29 cellular contexts compared by ENCODE assay signal in the genomic region with DNA sequence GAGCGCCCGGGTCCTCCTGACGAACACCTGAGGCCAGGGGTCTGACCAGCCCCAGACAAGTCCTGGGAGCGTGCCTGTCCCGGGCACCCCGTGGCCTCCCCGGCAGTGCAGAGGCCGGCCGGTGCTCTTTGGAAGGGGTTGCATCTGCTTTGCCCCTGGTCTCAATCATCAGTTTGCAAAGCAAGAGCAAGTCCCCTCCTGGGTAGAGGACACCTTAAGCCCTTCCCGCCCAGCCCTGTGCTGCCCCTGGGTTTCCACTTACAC. TPM values are rescaled to one million over a fixed set of nuclear protein-coding genes. Genes with fewer than 3 reads are reported as not detected.
"Had no signal": no experiment of that assay in that cellular context is flagged by ENCODE, and none has a peak within 500 bp of the region (broad histone marks: within the 10 kb centered on the region; RNA-seq: fewer than 3 reads in every experiment).

No MANE protein-coding gene starts in this region.

- H3K9me3 ChIP-seq: esophagus squamous epithelium, gastrocnemius medialis, heart right ventricle, left lung had no signal

- DNase-seq: effector CD8-positive, alpha-beta T cell; effector memory CD8-positive, alpha-beta T cell; endodermal cell; esophagus squamous epithelium; foreskin fibroblast; foreskin melanocyte; gastrocnemius medialis; glutamatergic neuron; head of caudate nucleus; heart right ventricle; hippocampal formation; left cardiac atrium; left lung; left ventricle myocardium superior; mammary epithelial cell; mesendoderm; midbrain had no signal

- H3K27ac ChIP-seq: coronary artery, epithelial cell of prostate, esophagus squamous epithelium, gastrocnemius medialis, heart right ventricle, left lung had no signal

- FAIRE-seq: colon, endometrium, keratinocyte had no signal

- ATAC-seq: effector memory CD8-positive, alpha-beta T cell; esophagus mucosa; gastrocnemius medialis; heart right ventricle; left cardiac atrium; left lung; left ventricle myocardium superior had no signal

- H3K4me3 ChIP-seq: coronary artery, esophagus squamous epithelium, gastrocnemius medialis, heart right ventricle, left lung, lung had no signal

- H3K4me1 ChIP-seq: esophagus squamous epithelium, heart right ventricle, left lung had no signal

- H3K27me3 ChIP-seq: esophagus squamous epithelium, gastrocnemius medialis, heart right ventricle, left lung had no signal

RNA-seq across cellular contexts. Expression of gene PRR35, which starts 44.3 kb away (rescaled TPM):
- total RNA-seq: dermis microvascular lymphatic vessel endothelial cell, esophagus mucosa, esophagus squamous epithelium, gastrocnemius medialis, glomerular endothelial cell, heart right ventricle, kidney epithelial cell, left cardiac atrium, left lung, left ventricle myocardium superior, lower leg skin, lung, mammary epithelial cell, mucosa of gallbladder had no signal
- polyA plus RNA-seq: heart right ventricle, keratinocyte, lung, mammary epithelial cell had no signal
